Comparison of ENCODE assay signal across 8 cellular contexts in genomic region chr10:84139126-84140035, GRCh38. TPM values are rescaled to one million over a fixed set of nuclear protein-coding genes. Genes with fewer than 3 reads are reported as not detected.
DNase-seq lines count a peak whose midpoint lies in the region; ATAC-seq and TF ChIP-seq lines count a peak whose summit lies in the region.

TSS of gene GHITM (plus strand) at chr10:84139509. CDS start at chr10:84141501, 1,992 bp downstream.

- peak; percentile 94 to 95 for ATAC-seq in CD4-positive, CD25-positive, alpha-beta regulatory T cell (ENCODE audit: low read depth in 2 of 2)
- ATAC-seq in GM19397 (IDR thresholded peaks at IDR 0.05; ENCODE audit: unreplicated experiment) (peak; percentile 99), HG03575 (IDR thresholded peaks at IDR 0.05; ENCODE audit: extremely low read depth, insufficient number of reproducible peaks, low FRiP score, unreplicated experiment) (peak; percentile 98)

- H3K27me3 ChIP-seq in CD4-positive, CD25-positive, alpha-beta regulatory T cell (ENCODE audit: control insufficient read depth, insufficient read depth, low read length): no peaks in the 10 kb centered on the region
- H3K27me3 ChIP-seq in duodenal mucosa (ENCODE audit: control insufficient read depth in 1 of 2, insufficient read depth in 2 of 2, low read length in 2 of 2): no peaks in the 10 kb centered on the region

- peaks cover 0 to 2% (median 0%) of the 10 kb centered on the region in 7 donors for H3K9me3 Mint-ChIP-seq in CD4-positive, CD25-positive, alpha-beta regulatory T cell
- H3K9me3 Mint-ChIP-seq in activated CD4-positive, alpha-beta memory T cell treated with anti-CD3 and anti-CD28 coated beads, Interleukin-2, amount 10 ng/mL, durations not matched to agents 7 days and 5 days: no peaks in the 10 kb centered on the region

- peak in 1 of 3 donors; percentile 66 for TF ChIP-seq CTCF in lower leg skin (IDR thresholded peaks at IDR 0.05)

- TF ChIP-seq POLR2A in lower leg skin (IDR thresholded peaks at IDR 0.05): peak in 1 of 2 donors; percentile 82

- WGBS in lower leg skin, 2 donors: 0 to 1% methylated on average over 45 to 58 of the region's 61 CpGs

- peaks cover 29% of the 10 kb centered on the region for H3K36me3 ChIP-seq in CD4-positive, CD25-positive, alpha-beta regulatory T cell (ENCODE audit: control insufficient read depth, insufficient read depth, low read length)
- H3K36me3 ChIP-seq in duodenal mucosa (ENCODE audit: control insufficient read depth in 1 of 2, insufficient read depth in 2 of 2, low read length in 2 of 2): peaks cover 6 to 23% of the 10 kb centered on the region in 2 donors

- intact Hi-C loops in lower leg skin (cut with DNase I; ENCODE audit: low total_unique reads): no loop called here

- no peaks in the 10 kb centered on the region for H3K9me3 ChIP-seq in CD4-positive, CD25-positive, alpha-beta regulatory T cell (ENCODE audit: control insufficient read depth in 2 of 2, low read length in 2 of 2)
- no peaks in the 10 kb centered on the region for H3K9me3 ChIP-seq in duodenal mucosa (ENCODE audit: control insufficient read depth in 1 of 2, low read length in 2 of 2)

- peak; percentile 99 to 100 (median 99) for DNase-seq in CD4-positive, CD25-positive, alpha-beta regulatory T cell
- DNase-seq in NCI-H82 treated with DMSO at 0.1 percent for 48 hours (lab: John Stamatoyannopoulos, UW; ENCODE audit: unreplicated experiment) (peak; percentile 90), lower leg skin (ENCODE audit: low spot score in 2 of 2) (peak; percentile 100)
- peak; percentile 100 for DNase-seq in activated CD4-positive, alpha-beta memory T cell treated with anti-CD3 and anti-CD28 coated beads, Interleukin-2, amount 10 ng/mL, durations not matched to agents 7 days and 5 days
- peak; percentile 97 to 100 (median 99) for DNase-seq in stimulated activated CD4-positive, alpha-beta T cell treated with anti-CD3 and anti-CD28 coated beads, TNF-alpha, amount 100 ng/mL, for 1 hour (ENCODE audit: low read depth in 3 of 3, low spot score in 1 of 3)

- peak within 1 kb of the TSS; percentile 97 for H3K27ac ChIP-seq in CD4-positive, CD25-positive, alpha-beta regulatory T cell (ENCODE audit: insufficient read depth, low read length, poor library complexity, severe bottlenecking)
- H3K27ac ChIP-seq in duodenal mucosa (ENCODE audit: low read depth, low read length): peak within 1 kb of the TSS; percentile 95

- no peaks in the 10 kb centered on the region for H3K27me3 Mint-ChIP-seq in CD4-positive, CD25-positive, alpha-beta regulatory T cell
- H3K27me3 Mint-ChIP-seq in activated CD4-positive, alpha-beta memory T cell treated with anti-CD3 and anti-CD28 coated beads, Interleukin-2, amount 10 ng/mL, durations not matched to agents 7 days and 5 days: no peaks in the 10 kb centered on the region

- peaks cover 9 to 46% (median 22%) of the 10 kb centered on the region in 4 donors for H3K4me1 Mint-ChIP-seq in CD4-positive, CD25-positive, alpha-beta regulatory T cell
- H3K4me1 Mint-ChIP-seq in activated CD4-positive, alpha-beta memory T cell treated with anti-CD3 and anti-CD28 coated beads, Interleukin-2, amount 10 ng/mL, durations not matched to agents 7 days and 5 days: peaks cover 27% of the 10 kb centered on the region

- H3K4me3 ChIP-seq in CD4-positive, CD25-positive, alpha-beta regulatory T cell (ENCODE audit: low read depth, low read length): peak within 1 kb of the TSS; percentile 97
- H3K4me3 ChIP-seq in duodenal mucosa (ENCODE audit: low read depth in 1 of 2, low read length in 2 of 2) (peak within 1 kb of the TSS; percentile 88 to 98), lower leg skin (ENCODE audit: low read depth, poor library complexity, severe bottlenecking) (peak within 1 kb of the TSS; percentile 98)

- peak within 1 kb of the TSS; percentile 89 to 99 (median 94) for H3K4me3 Mint-ChIP-seq in CD4-positive, CD25-positive, alpha-beta regulatory T cell
- H3K4me3 Mint-ChIP-seq in activated CD4-positive, alpha-beta memory T cell treated with anti-CD3 and anti-CD28 coated beads, Interleukin-2, amount 10 ng/mL, durations not matched to agents 7 days and 5 days: peak within 1 kb of the TSS; percentile 85

- CTCF ChIA-PET in activated CD4-positive, alpha-beta memory T cell treated with anti-CD3 and anti-CD28 coated beads, Interleukin-2, amount 10 ng/mL, durations not matched to agents 7 days and 5 days (lab: Charles Lee): interaction anchor here (1.5 to 4.4 kb wide), 4 partner anchors 9 to 401 kb away, joined by 3 to 48 read pairs (median 6); no protein-coding TSS in a partner anchor

- peak within 1 kb of the TSS; percentile 97 to 100 (median 99) for H3K27ac Mint-ChIP-seq in CD4-positive, CD25-positive, alpha-beta regulatory T cell
- H3K27ac Mint-ChIP-seq in activated CD4-positive, alpha-beta memory T cell treated with anti-CD3 and anti-CD28 coated beads, Interleukin-2, amount 10 ng/mL, durations not matched to agents 7 days and 5 days: peak within 1 kb of the TSS; percentile 94

- POLR2A ChIA-PET in activated CD4-positive, alpha-beta memory T cell treated with anti-CD3 and anti-CD28 coated beads, Interleukin-2, amount 10 ng/mL, durations not matched to agents 7 days and 5 days (lab: Charles Lee): interaction anchor here (0.8 to 2.9 kb wide), 10 partner anchors 9 to 254 kb away, joined by 3 to 22 read pairs (median 4); partner anchors contain the start of gene CCSER2

- peak within 1 kb of the TSS; percentile 91 to 97 for H3K9ac ChIP-seq in duodenal mucosa (ENCODE audit: low read depth in 1 of 2, low read length in 2 of 2)

- H3K36me3 Mint-ChIP-seq in CD4-positive, CD25-positive, alpha-beta regulatory T cell: peaks cover 12% of the 10 kb centered on the region
- peaks cover 14% of the 10 kb centered on the region for H3K36me3 Mint-ChIP-seq in activated CD4-positive, alpha-beta memory T cell treated with anti-CD3 and anti-CD28 coated beads, Interleukin-2, amount 10 ng/mL, durations not matched to agents 7 days and 5 days (ENCODE audit: low read depth)

- peaks cover 16% of the 10 kb centered on the region for H3K4me1 ChIP-seq in CD4-positive, CD25-positive, alpha-beta regulatory T cell (ENCODE audit: control insufficient read depth, insufficient read depth, low read length, poor library complexity, severe bottlenecking)
- H3K4me1 ChIP-seq in duodenal mucosa (ENCODE audit: control insufficient read depth in 1 of 2, insufficient read depth in 2 of 2, low read length in 2 of 2): peaks cover 25 to 26% of the 10 kb centered on the region in 2 donors

RNA-seq across cellular contexts. Expression of gene GHITM, which starts in this region (rescaled TPM):
- 77.9 TPM for total RNA-seq in CD4-positive, CD25-positive, alpha-beta regulatory T cell
- 100 to 1,000 TPM; 273 to 303 (median 288) TPM for polyA plus RNA-seq in CD4-positive, CD25-positive, alpha-beta regulatory T cell
- 100 to 1,000 TPM; 120 to 124 TPM for total RNA-seq in activated CD4-positive, alpha-beta memory T cell treated with anti-CD3 and anti-CD28 coated beads, Interleukin-2, amount 10 ng/mL, durations not matched to agents 7 days and 5 days
- total RNA-seq in lower leg skin: 100 to 1,000 TPM; 103 to 142 (median 127) TPM

Comparison
In these comparisons a context has a peak if more than half of its experiments do, and no peak if none do; other contexts are left out.
1. Peak in every context shown above with its lines: DNase-seq, ATAC-seq, H3K4me3 ChIP-seq and H3K27ac ChIP-seq.